Comparison of ENCODE assay signal across 1 cellular context in the genomic region with DNA sequence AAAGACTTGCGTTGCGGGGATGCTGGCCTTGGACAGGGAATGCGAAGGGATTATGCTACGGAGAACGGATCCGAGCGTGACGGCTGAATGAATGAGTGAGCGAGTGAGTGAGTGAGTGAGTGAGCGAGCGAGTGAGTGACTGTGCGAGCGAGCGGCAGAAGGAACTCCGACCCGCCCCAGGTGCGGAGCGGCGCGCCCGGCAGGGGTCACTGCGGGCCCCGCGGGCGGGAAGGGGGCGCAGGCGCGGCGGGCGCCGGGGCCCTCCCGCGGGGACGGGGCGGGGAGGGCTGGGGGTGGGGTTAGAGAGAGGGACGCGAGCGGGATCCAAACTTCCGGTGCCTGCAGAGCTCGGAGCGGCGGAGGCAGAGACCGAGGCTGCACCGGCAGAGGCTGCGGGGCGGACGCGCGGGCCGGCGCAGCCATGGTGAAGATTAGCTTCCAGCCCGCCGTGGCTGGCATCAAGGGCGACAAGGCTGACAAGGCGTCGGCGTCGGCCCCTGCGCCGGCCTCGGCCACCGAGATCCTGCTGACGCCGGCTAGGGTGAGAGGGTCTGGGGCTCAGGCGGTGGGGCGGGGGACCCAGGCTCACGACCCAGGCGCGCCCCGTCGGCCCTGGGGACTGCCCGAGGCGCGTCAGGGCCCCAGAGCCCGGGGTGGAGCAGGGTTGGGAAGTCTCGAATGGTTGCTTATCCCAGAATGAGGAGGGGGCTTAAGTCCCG.
TF ChIP-seq lines count a peak whose summit lies in the region.

ITM2C (plus strand) TSS at position 338 of the 719 bp plus-strand sequence; CDS start at position 422, 84 bp downstream.

TF ChIP-seq in K562, 482 proteins besides CTCF, POLR2A, EP300 and RAD21 (continued from another document):
- TF ChIP-seq E2F4 (CRISPR knock-in tag; IDR thresholded peaks at IDR 0.05; ENCODE audit: low read depth) (no peak), GABPB1 (CRISPR knock-in tag; IDR thresholded peaks at IDR 0.05) (peak; percentile 76), ZNF24 (IDR thresholded peaks at IDR 0.05) (peak; percentile 99), JUN (IDR thresholded peaks at IDR 0.05; ENCODE audit: borderline replicate concordance, low read depth, low read length) (0 out of 2 replicates have a peak, but pooled peaks have one; percentile 22), JUN (CRISPR knock-in tag; IDR thresholded peaks at IDR 0.05; ENCODE audit: borderline replicate concordance) (no peak), MAZ (CRISPR knock-in tag; conservative IDR thresholded peaks at IDR 0.05 in 1 of 2, IDR thresholded peaks at IDR 0.05 in 1 of 2) (peak; percentile 54 to 56; a peak in 3 of 4 replicates), TAF1 (IDR thresholded peaks at IDR 0.05; ENCODE audit: control insufficient read depth, extremely low read depth, insufficient read depth, low read length, severe bottlenecking) (peak; percentile 43), KDM5B (IDR thresholded peaks at IDR 0.05; ENCODE audit: insufficient replicate concordance, low read depth, low read length) (peak; percentile 42), CTCFL (IDR thresholded peaks at IDR 0.05; ENCODE audit: borderline replicate concordance, insufficient read depth, low read depth, low read length, poor library complexity, severe bottlenecking) (peak; percentile 63), HCFC1 (IDR thresholded peaks at IDR 0.05; ENCODE audit: low read depth, low read length) (peak; percentile 30; the same call in 1 of the 2 replicates), NRF1 (conservative IDR thresholded peaks at IDR 0.05 in 1 of 2, IDR thresholded peaks at IDR 0.05 in 1 of 2) (peak; percentile 71 to 80), ZEB2 (IDR thresholded peaks at IDR 0.05) (0 out of 2 replicates have a peak, but pooled peaks have one; percentile 37), SMARCA5 (IDR thresholded peaks at IDR 0.05) (0 out of 2 replicates have a peak, but pooled peaks have one; percentile 25)
- TF ChIP-seq, protein P1, sequence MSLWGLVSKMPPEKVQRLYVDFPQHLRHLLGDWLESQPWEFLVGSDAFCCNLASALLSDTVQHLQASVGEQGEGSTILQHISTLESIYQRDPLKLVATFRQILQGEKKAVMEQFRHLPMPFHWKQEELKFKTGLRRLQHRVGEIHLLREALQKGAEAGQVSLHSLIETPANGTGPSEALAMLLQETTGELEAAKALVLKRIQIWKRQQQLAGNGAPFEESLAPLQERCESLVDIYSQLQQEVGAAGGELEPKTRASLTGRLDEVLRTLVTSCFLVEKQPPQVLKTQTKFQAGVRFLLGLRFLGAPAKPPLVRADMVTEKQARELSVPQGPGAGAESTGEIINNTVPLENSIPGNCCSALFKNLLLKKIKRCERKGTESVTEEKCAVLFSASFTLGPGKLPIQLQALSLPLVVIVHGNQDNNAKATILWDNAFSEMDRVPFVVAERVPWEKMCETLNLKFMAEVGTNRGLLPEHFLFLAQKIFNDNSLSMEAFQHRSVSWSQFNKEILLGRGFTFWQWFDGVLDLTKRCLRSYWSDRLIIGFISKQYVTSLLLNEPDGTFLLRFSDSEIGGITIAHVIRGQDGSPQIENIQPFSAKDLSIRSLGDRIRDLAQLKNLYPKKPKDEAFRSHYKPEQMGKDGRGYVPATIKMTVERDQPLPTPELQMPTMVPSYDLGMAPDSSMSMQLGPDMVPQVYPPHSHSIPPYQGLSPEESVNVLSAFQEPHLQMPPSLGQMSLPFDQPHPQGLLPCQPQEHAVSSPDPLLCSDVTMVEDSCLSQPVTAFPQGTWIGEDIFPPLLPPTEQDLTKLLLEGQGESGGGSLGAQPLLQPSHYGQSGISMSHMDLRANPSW (CRISPR knock-in tag; IDR thresholded peaks at IDR 0.05) = no peak
